18 cellular contexts compared by ENCODE assay signal in the genomic region with DNA sequence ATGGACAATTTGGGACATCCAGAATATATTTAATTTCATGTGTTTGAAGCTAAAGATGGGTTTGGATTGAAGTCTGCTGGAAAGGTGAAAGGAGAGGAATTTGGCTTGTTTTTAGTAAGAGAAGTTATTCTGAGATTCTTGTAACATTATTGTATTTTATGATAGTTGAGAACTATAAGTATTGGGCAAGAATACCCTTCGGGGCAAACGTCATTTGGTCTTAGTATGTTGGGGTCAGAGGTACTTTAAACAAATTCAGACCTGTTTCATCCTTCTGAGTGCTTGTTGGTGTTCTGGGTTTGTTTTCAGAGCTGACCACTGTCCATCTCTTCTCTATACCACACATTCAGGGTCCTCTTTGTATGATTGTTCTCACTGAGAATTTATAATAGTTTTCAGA.
"Had no signal": no experiment of that assay in that cellular context is flagged by ENCODE, and none has a peak within 500 bp of the region (broad histone marks: within the 10 kb centered on the region; RNA-seq: fewer than 3 reads in every experiment).

No MANE protein-coding gene starts in this region.

- FAIRE-seq: endometrium had no signal

- H3K27me3 Mint-ChIP-seq: activated CD4-positive, alpha-beta T cell treated with anti-CD3 and anti-CD28 coated beads for 36 hours; activated naive CD8-positive, alpha-beta T cell; central memory CD8-positive, alpha-beta T cell; naive thymus-derived CD8-positive, alpha-beta T cell had no signal

- H3K27ac Mint-ChIP-seq: activated CD4-positive, alpha-beta T cell treated with anti-CD3 and anti-CD28 coated beads for 36 hours; activated naive CD8-positive, alpha-beta T cell had no signal

- H3K27ac ChIP-seq: colonic mucosa, heart right ventricle, tibial artery had no signal

- H3K36me3 ChIP-seq: brain microvascular endothelial cell, colonic mucosa, heart right ventricle, tibial artery had no signal

- H3K4me3 ChIP-seq: colonic mucosa, heart right ventricle, smooth muscle cell, tibial artery had no signal

- DNase-seq: activated CD4-positive, alpha-beta T cell treated with anti-CD3 and anti-CD28 coated beads for 36 hours; activated CD8-positive, alpha-beta memory T cell treated with anti-CD3 and anti-CD28 coated beads, Interleukin-2, amount 50 U/mL, for 4 hours; brain microvascular endothelial cell; colonic mucosa; heart right ventricle; mesenchymal stem cell; naive thymus-derived CD8-positive, alpha-beta T cell; stimulated activated CD4-positive, alpha-beta T cell treated with anti-CD3 and anti-CD28 coated beads, Interleukin-4, amount 100 ng/mL, for 1 hour; substantia nigra; tibial artery had no signal

- H3K27me3 ChIP-seq: brain microvascular endothelial cell, colonic mucosa, heart right ventricle, tibial artery had no signal

- H3K4me1 ChIP-seq: colonic mucosa had no signal

- H3K36me3 Mint-ChIP-seq: WTC11 had no signal

- H3K9me3 ChIP-seq: colonic mucosa, heart right ventricle, SK-N-SH, tibial artery had no signal

- H3K4me2 ChIP-seq: smooth muscle cell had no signal

- H3K9ac ChIP-seq: SK-N-SH had no signal

- H3K4me3 Mint-ChIP-seq: WTC11 had no signal

- H3K9me3 Mint-ChIP-seq: activated T-helper 1 cell treated with anti-CD3 and anti-CD28 coated beads, Interleukin-12 subunit alpha, Interleukin-12 subunit beta, Interleukin-2, Interleukin-4 antibody, amounts not matched to agents 30 ng/mL and 10 ng/mL and 1 ng/mL, durations not matched to agents 14 hours and 24 hours and 36 hours; central memory CD8-positive, alpha-beta T cell; naive thymus-derived CD8-positive, alpha-beta T cell; WTC11 had no signal

- ATAC-seq: heart right ventricle, sciatic nerve, WTC11 had no signal
